8 cellular contexts compared by ENCODE assay signal in genomic region chr5:108003178-108003577, GRCh38.
DNase-seq lines count a peak whose midpoint lies in the region; ATAC-seq and TF ChIP-seq lines count a peak whose summit lies in the region.

No MANE protein-coding gene starts in this region.

- dilution Hi-C loops in mammary epithelial cell (cut with HindIII; ENCODE audit: low sequenced_read_pairs): no loop called here

- WGBS in mammary epithelial cell (ENCODE audit: low coverage, missing lambda C conversion rate): 100% methylated on average over 1 of the region's 1 CpG

- no peak for TF ChIP-seq CTCF in mammary epithelial cell (conservative IDR thresholded peaks at IDR 0.05 in 1 of 2, IDR thresholded peaks at IDR 0.05 in 1 of 2; ENCODE audit: extremely low read depth in 1 of 2, insufficient read depth in 1 of 2, low read depth in 1 of 2, low read length in 2 of 2)

- H3K4me2 ChIP-seq in mammary epithelial cell (ENCODE audit: insufficient read depth, low read depth, low read length): peak overlapping the region; percentile 30

- no peaks in the 10 kb centered on the region for H3K27me3 ChIP-seq in mammary epithelial cell (ENCODE audit: insufficient read depth, low read length)

- in situ Hi-C loops in mammary epithelial cell (cut with MboI; ENCODE audit: low sequenced_read_pairs in 2 of 2): no loop called here

- H3K4me1 ChIP-seq in mammary epithelial cell (ENCODE audit: insufficient read depth, low read length): no peaks in the 10 kb centered on the region

- H3K4me3 ChIP-seq in mammary epithelial cell (replicated peaks in 1 of 3; ENCODE audit: insufficient read depth in 1 of 3, low read depth in 2 of 3, low read length in 3 of 3): no peak overlapping the region

- peak overlapping the region; percentile 9 for H2AFZ ChIP-seq in mammary epithelial cell (ENCODE audit: low read depth, low read length)

- H3K36me3 ChIP-seq in mammary epithelial cell (ENCODE audit: insufficient read depth, low read length): no peaks in the 10 kb centered on the region

- H3K9ac ChIP-seq in mammary epithelial cell (ENCODE audit: insufficient read depth, low read length): no peak overlapping the region

- ATAC-seq in GM21529 (IDR thresholded peaks at IDR 0.05; ENCODE audit: unreplicated experiment): peak; percentile 99

- peak; percentile 9 for DNase-seq in DMS53 (lab: John Stamatoyannopoulos, UW)
- no peak for DNase-seq in DMS53 treated with DMSO at 0.1 percent for 48 hours (lab: John Stamatoyannopoulos, UW; ENCODE audit: unreplicated experiment)
- DNase-seq in LHCN-M2 (ENCODE audit: low read depth): peak; percentile 69
- peak; percentile 26 for DNase-seq in mammary epithelial cell
- peak; percentile 49 for DNase-seq in myocyte (ENCODE audit: low read depth)
- no peak for DNase-seq in caudate nucleus (lab: John Stamatoyannopoulos, UW)
- DNase-seq in NK-92 treated with Interleukin-12 subunit alpha and Interleukin-12 subunit beta, amount 100 ng/mL, for 24 hours (lab: John Stamatoyannopoulos, UW): no peak

- no peaks in the 10 kb centered on the region for H3K9me3 ChIP-seq in mammary epithelial cell (replicated peaks; ENCODE audit: insufficient read depth, low read length)

- CTCF ChIA-PET in mammary epithelial cell (lab: Charles Lee; ENCODE audit: low non-redundant PET): no interaction called here

- no peak overlapping the region for H3K27ac ChIP-seq in mammary epithelial cell (ENCODE audit: insufficient read depth, low read depth, low read length)
- H3K27ac ChIP-seq in caudate nucleus (ENCODE audit: low read depth, low read length): no peak overlapping the region

- no peaks in the 10 kb centered on the region for H3K79me2 ChIP-seq in mammary epithelial cell (ENCODE audit: insufficient read depth, low read length)

- no peaks in the 10 kb centered on the region for H4K20me1 ChIP-seq in mammary epithelial cell (ENCODE audit: insufficient read depth, low read length)

- intact Hi-C loops in mammary epithelial cell (cut with micrococcal nuclease): no loop called here

- BruUV-seq in mammary epithelial cell (replicated peaks; lab: Mats Ljungman, UMichigan): no TSS peak

Comparison
In these comparisons a context has a peak if more than half of its experiments do, and no peak if none do; other contexts are left out.
1. DNase-seq: peak in DMS53 (single experiment), LHCN-M2 (single experiment), mammary epithelial cell (single experiment) and myocyte (single experiment); none in DMS53 treated with DMSO at 0.1 percent for 48 hours (single experiment), caudate nucleus (0 of 61) and NK-92 treated with Interleukin-12 subunit alpha and Interleukin-12 subunit beta, amount 100 ng/mL, for 24 hours (single experiment).